ENCODE assay signal across 8 cellular contexts in genomic region chr6:41028618-41029486, GRCh38. TPM values are rescaled to one million over a fixed set of nuclear protein-coding genes. Genes with fewer than 3 reads are reported as not detected.
DNase-seq lines count a peak whose midpoint lies in the region; ATAC-seq, FAIRE-seq and TF ChIP-seq lines count a peak whose summit lies in the region.

No MANE protein-coding gene starts in this region.

- H3K4me2 ChIP-seq in endothelial cell of umbilical vein (ENCODE audit: insufficient read depth, low read length): peak overlapping the region; percentile 27
- peak overlapping the region; percentile 72 for H3K4me2 ChIP-seq in neural progenitor cell

- no peak for TF ChIP-seq POLR2A in endothelial cell of umbilical vein (IDR thresholded peaks at IDR 0.05; ENCODE audit: low read depth, low read length)

- H3K27me3 Mint-ChIP-seq in activated CD4-positive, alpha-beta T cell treated with anti-CD3 and anti-CD28 coated beads for 36 hours: no peaks in the 10 kb centered on the region
- no peaks in the 10 kb centered on the region for H3K27me3 Mint-ChIP-seq in neural progenitor cell (ENCODE audit: insufficient read depth, low read depth)

- H2AFZ ChIP-seq in endothelial cell of umbilical vein (ENCODE audit: low read depth, low read length) (peak overlapping the region; percentile 89), neural progenitor cell (replicated peaks) (peak overlapping the region; percentile 85)

- H3K79me2 ChIP-seq in endothelial cell of umbilical vein (ENCODE audit: control insufficient read depth, insufficient read depth, low read length): no peaks in the 10 kb centered on the region
- H3K79me2 ChIP-seq in neural progenitor cell (ENCODE audit: low read depth): no peaks in the 10 kb centered on the region

- POLR2A ChIA-PET in activated CD4-positive, alpha-beta T cell treated with anti-CD3 and anti-CD28 coated beads for 36 hours (lab: Charles Lee): interaction anchor here (0.6 to 1.2 kb wide), 4 partner anchors 9 to 471 kb away, joined by 3 to 5 read pairs (median 4); partner anchors contain the start of genes NFYA and OARD1
- POLR2A ChIA-PET in endothelial cell of umbilical vein (lab: Charles Lee): no interaction called here

- peaks cover 18% of the 10 kb centered on the region for H3F3A ChIP-seq in neural progenitor cell (ENCODE audit: low read depth)

- dilution Hi-C loops in endothelial cell of umbilical vein (cut with MboI; ENCODE audit: extremely low pct_ligation_motif_present, low sequenced_read_pairs): no loop called here

- H3K36me3 ChIP-seq in NT2/D1 (ENCODE audit: insufficient read depth, insufficient read length, low read length): peaks cover 17% of the 10 kb centered on the region
- no peaks in the 10 kb centered on the region for H3K36me3 ChIP-seq in endothelial cell of umbilical vein (ENCODE audit: control insufficient read depth in 2 of 2, extremely low read depth in 1 of 2, insufficient read depth in 2 of 2, low read length in 2 of 2)
- H3K36me3 ChIP-seq in neural progenitor cell: no peaks in the 10 kb centered on the region
- no peaks in the 10 kb centered on the region for H3K36me3 ChIP-seq in aorta (ENCODE audit: control insufficient read depth in 1 of 2, insufficient read depth in 2 of 2, low read length in 1 of 2)

- no peaks in the 10 kb centered on the region for H3K4me1 ChIP-seq in NT2/D1 (ENCODE audit: insufficient read depth, insufficient read length)
- peaks cover 6% of the 10 kb centered on the region for H3K4me1 ChIP-seq in endothelial cell of umbilical vein (ENCODE audit: control insufficient read depth, extremely low read depth, insufficient read depth, low read length)
- peaks cover 27% of the 10 kb centered on the region for H3K4me1 ChIP-seq in neural progenitor cell
- H3K4me1 ChIP-seq in aorta (ENCODE audit: control insufficient read depth in 1 of 2, insufficient read depth in 2 of 2, low read length in 2 of 2): no peaks in the 10 kb centered on the region

- H3K9me3 Mint-ChIP-seq in activated CD4-positive, alpha-beta T cell treated with anti-CD3 and anti-CD28 coated beads for 36 hours (ENCODE audit: low read depth): no peaks in the 10 kb centered on the region
- H3K9me3 Mint-ChIP-seq in neural progenitor cell: no peaks in the 10 kb centered on the region

- H3K27ac ChIP-seq in endothelial cell of umbilical vein (ENCODE audit: insufficient read depth, low read depth, low read length) (no peak overlapping the region), neural progenitor cell (no peak overlapping the region), aorta (ENCODE audit: low read depth in 1 of 2, low read length in 2 of 2) (no peak overlapping the region)

- BruUV-seq in endothelial cell of umbilical vein (replicated peaks; lab: Mats Ljungman, UMichigan): no TSS peak

- 57 to 62% methylated on average over 9 of the region's 9 CpGs for WGBS in aorta, 2 donors

- intact Hi-C loops in activated CD4-positive, alpha-beta T cell treated with anti-CD3 and anti-CD28 coated beads for 36 hours (cut with DNase I, micrococcal nuclease): loop anchor here in 1 of 2 experiments (1.0 to 5.0 kb wide), 5 partner anchors 23 to 701 kb away; no protein-coding TSS in a partner anchor
- intact Hi-C loops in endothelial cell of umbilical vein (cut with micrococcal nuclease): loop anchor here (1.0 to 5.0 kb wide), 8 partner anchors 23 to 1682 kb away; no protein-coding TSS in a partner anchor
- intact Hi-C loops in aorta (cut with DNase I): loop anchor here (1.0 to 5.0 kb wide), 4 partner anchors 23 to 1047 kb away; no protein-coding TSS in a partner anchor

- ATAC-seq in activated CD4-positive, alpha-beta T cell treated with anti-CD3 and anti-CD28 coated beads for 36 hours: peak; percentile 48
- ATAC-seq in HG02840 (IDR thresholded peaks at IDR 0.05; ENCODE audit: low FRiP score, unreplicated experiment) (no peak), aorta (ENCODE audit: low FRiP score) (no peak)

- H3K36me3 Mint-ChIP-seq in activated CD4-positive, alpha-beta T cell treated with anti-CD3 and anti-CD28 coated beads for 36 hours (ENCODE audit: low read depth): no peaks in the 10 kb centered on the region
- peaks cover 8% of the 10 kb centered on the region for H3K36me3 Mint-ChIP-seq in neural progenitor cell

- peak overlapping the region; percentile 73 for H3K4me3 Mint-ChIP-seq in activated CD4-positive, alpha-beta T cell treated with anti-CD3 and anti-CD28 coated beads for 36 hours
- peak overlapping the region; percentile 61 for H3K4me3 Mint-ChIP-seq in neural progenitor cell

- no peaks in the 10 kb centered on the region for H3K9me1 ChIP-seq in endothelial cell of umbilical vein (replicated peaks; ENCODE audit: control insufficient read depth, extremely low read depth, insufficient read depth, low read length)

- TF ChIP-seq CTCF in endothelial cell of umbilical vein (IDR thresholded peaks at IDR 0.05; ENCODE audit: extremely low read depth in 1 of 2, insufficient read depth in 1 of 2, low read depth in 1 of 2, low read length in 2 of 2) (no peak), neural progenitor cell (IDR thresholded peaks at IDR 0.05) (no peak)

- H3K9ac ChIP-seq in NT2/D1 (ENCODE audit: insufficient read length, low read depth): peak overlapping the region; percentile 97
- H3K9ac ChIP-seq in endothelial cell of umbilical vein (replicated peaks; ENCODE audit: extremely low read depth, insufficient read depth, low read length): no peak overlapping the region
- no peak overlapping the region for H3K9ac ChIP-seq in neural progenitor cell

- H3K4me3 ChIP-seq in NT2/D1 (ENCODE audit: insufficient read length, low read depth) (peak overlapping the region; percentile 75), endothelial cell of umbilical vein (replicated peaks in 1 of 3; ENCODE audit: insufficient read depth in 1 of 3, low read depth in 1 of 3, low read length in 3 of 3) (peak overlapping the region in 1 of 3 experiments; percentile 28), neural progenitor cell (peak overlapping the region; percentile 46), aorta (ENCODE audit: low read length in 2 of 2) (no peak overlapping the region)

- H3K27me3 ChIP-seq in NT2/D1 (ENCODE audit: insufficient read depth, insufficient read length): no peaks in the 10 kb centered on the region
- H3K27me3 ChIP-seq in endothelial cell of umbilical vein (ENCODE audit: control insufficient read depth in 2 of 2, insufficient read depth in 2 of 2, low read length in 2 of 2): peaks cover 0 to 4% of the 10 kb centered on the region in 2 experiments
- no peaks in the 10 kb centered on the region for H3K27me3 ChIP-seq in neural progenitor cell
- no peaks in the 10 kb centered on the region for H3K27me3 ChIP-seq in aorta (ENCODE audit: control insufficient read depth in 1 of 2, insufficient read depth in 2 of 2, low read length in 1 of 2)

- peaks cover 17% of the 10 kb centered on the region for H3K4me1 Mint-ChIP-seq in activated CD4-positive, alpha-beta T cell treated with anti-CD3 and anti-CD28 coated beads for 36 hours
- H3K4me1 Mint-ChIP-seq in neural progenitor cell: peaks cover 32% of the 10 kb centered on the region

- no peaks in the 10 kb centered on the region for H3K9me3 ChIP-seq in NT2/D1 (ENCODE audit: insufficient read depth, low read length)
- no peaks in the 10 kb centered on the region for H3K9me3 ChIP-seq in endothelial cell of umbilical vein (replicated peaks; ENCODE audit: control insufficient read depth, insufficient read depth, low read length)
- H3K9me3 ChIP-seq in neural progenitor cell (ENCODE audit: low read depth): no peaks in the 10 kb centered on the region
- H3K9me3 ChIP-seq in aorta (ENCODE audit: control insufficient read depth, low read length): no peaks in the 10 kb centered on the region

- DNase-seq in activated CD4-positive, alpha-beta T cell treated with anti-CD3 and anti-CD28 coated beads for 36 hours: no peak
- no peak for DNase-seq in activated CD4-positive, alpha-beta T cell treated with anti-CD3 and anti-CD28 coated beads, Interleukin-2, amount 50 U/mL, for 1 hour
- DNase-seq in NT2/D1 (ENCODE audit: low read depth, low spot score) (no peak), endothelial cell of umbilical vein (ENCODE audit: low read depth, low spot score) (no peak), neural progenitor cell (ENCODE audit: low spot score) (peak; percentile 32), mesenteric fat pad (ENCODE audit: low spot score) (no peak), aorta (no peak)

- CTCF ChIA-PET in activated CD4-positive, alpha-beta T cell treated with anti-CD3 and anti-CD28 coated beads for 36 hours (lab: Charles Lee): interaction anchor here (0.6 to 3.4 kb wide), 20 partner anchors 7 to 1681 kb away, joined by 3 to 27 read pairs (median 6); partner anchors contain the start of gene TSPO2
- CTCF ChIA-PET in endothelial cell of umbilical vein (lab: Charles Lee): interaction anchor here (0.6 to 4.0 kb wide), 38 partner anchors 8 to 1680 kb away, joined by 3 to 96 read pairs (median 5); partner anchors contain the start of genes APOBEC2, TSPO2 and UNC5CL

- peak; percentile 12 for FAIRE-seq in endothelial cell of umbilical vein (lab: Jason Lieb, UNC)

- peak overlapping the region; percentile 82 for H3K27ac Mint-ChIP-seq in activated CD4-positive, alpha-beta T cell treated with anti-CD3 and anti-CD28 coated beads for 36 hours
- peak overlapping the region; percentile 33 for H3K27ac Mint-ChIP-seq in neural progenitor cell

- no peaks in the 10 kb centered on the region for H4K20me1 ChIP-seq in endothelial cell of umbilical vein (replicated peaks; ENCODE audit: control insufficient read depth, extremely low read depth, insufficient read depth, low read length)
- H4K20me1 ChIP-seq in neural progenitor cell (ENCODE audit: low read depth): no peaks in the 10 kb centered on the region

RNA-seq across cellular contexts. Expression of gene UNC5CL, which starts 10.2 kb away (rescaled TPM):
- total RNA-seq in activated CD4-positive, alpha-beta T cell treated with anti-CD3 and anti-CD28 coated beads for 36 hours: 1 to 10 TPM; 1.8 to 1.9 TPM
- total RNA-seq in endothelial cell of umbilical vein: 0.20 and 0.32 TPM in 2 replicates
- polyA plus RNA-seq in endothelial cell of umbilical vein: 0.11 and 0.14 TPM in 2 replicates
- polyA plus RNA-seq in endothelial cell of umbilical vein (2011; cell fraction: cytosol; rRNA removed): 0.01 and 0.08 TPM in 2 replicates
- polyA plus RNA-seq in endothelial cell of umbilical vein (2011; cell fraction: nucleus; rRNA removed): 0.59 and 0.72 TPM in 2 replicates
- polyA plus RNA-seq in endothelial cell of umbilical vein (2012): 0.05 TPM in 1 of 2 replicates, not detected in the other
- polyA minus RNA-seq in endothelial cell of umbilical vein: not detected in 2 replicates
- polyA minus RNA-seq in endothelial cell of umbilical vein (2011; cell fraction: cytosol; rRNA and poly(A)+ RNA removed): not detected
- 0.19 and 0.24 TPM in 2 replicates for polyA minus RNA-seq in endothelial cell of umbilical vein (2011; cell fraction: nucleus; rRNA and poly(A)+ RNA removed)
- total RNA-seq in neural progenitor cell (ENCODE audit: low replicate concordance): 2.2 and 5.0 TPM in 2 replicates
- 0.48 TPM for total RNA-seq in mesenteric fat pad
- 1 to 10 TPM in 1 of 2 donors, under 1 TPM in 1; 0.75 to 1.4 TPM for total RNA-seq in aorta
- 1 to 10 TPM in 1 of 2 donors, under 1 TPM in 1; 0.72 to 1.3 TPM for polyA plus RNA-seq in aorta

RNA-seq across cellular contexts. Expression of gene TSPO2, which starts 13.4 kb away (rescaled TPM):
- not detected for total RNA-seq in activated CD4-positive, alpha-beta T cell treated with anti-CD3 and anti-CD28 coated beads for 36 hours
- total RNA-seq in endothelial cell of umbilical vein (not detected in 2 replicates), neural progenitor cell (ENCODE audit: low replicate concordance) (not detected in 2 replicates), mesenteric fat pad (not detected), aorta (not detected)
- polyA plus RNA-seq in endothelial cell of umbilical vein (not detected in 2 replicates), aorta (not detected)
- polyA plus RNA-seq in endothelial cell of umbilical vein (2011; cell fraction: cytosol; rRNA removed): not detected in 2 replicates
- polyA plus RNA-seq in endothelial cell of umbilical vein (2011; cell fraction: nucleus; rRNA removed): not detected in 2 replicates
- not detected in 2 replicates for polyA plus RNA-seq in endothelial cell of umbilical vein (2012)
- polyA minus RNA-seq in endothelial cell of umbilical vein: not detected in 2 replicates
- polyA minus RNA-seq in endothelial cell of umbilical vein (2011; cell fraction: cytosol; rRNA and poly(A)+ RNA removed): not detected
- polyA minus RNA-seq in endothelial cell of umbilical vein (2011; cell fraction: nucleus; rRNA and poly(A)+ RNA removed): not detected in 2 replicates

RNA-seq across cellular contexts. Expression of gene APOBEC2, which starts 24.1 kb away (rescaled TPM):
- total RNA-seq in activated CD4-positive, alpha-beta T cell treated with anti-CD3 and anti-CD28 coated beads for 36 hours: not detected
- total RNA-seq in endothelial cell of umbilical vein (not detected in 2 replicates), neural progenitor cell (ENCODE audit: low replicate concordance) (0.46 TPM in 1 of 2 replicates, not detected in the other), mesenteric fat pad (not detected), aorta (not detected)
- polyA plus RNA-seq in endothelial cell of umbilical vein (not detected in 2 replicates), aorta (not detected)
- polyA plus RNA-seq in endothelial cell of umbilical vein (2011; cell fraction: cytosol; rRNA removed): not detected in 2 replicates
- not detected in 2 replicates for polyA plus RNA-seq in endothelial cell of umbilical vein (2011; cell fraction: nucleus; rRNA removed)
- not detected in 2 replicates for polyA plus RNA-seq in endothelial cell of umbilical vein (2012)
- polyA minus RNA-seq in endothelial cell of umbilical vein: not detected in 2 replicates
- not detected for polyA minus RNA-seq in endothelial cell of umbilical vein (2011; cell fraction: cytosol; rRNA and poly(A)+ RNA removed)
- not detected in 2 replicates for polyA minus RNA-seq in endothelial cell of umbilical vein (2011; cell fraction: nucleus; rRNA and poly(A)+ RNA removed)

RNA-seq across cellular contexts. Expression of gene OARD1, which starts 43.3 kb away (rescaled TPM):
- 10 to 100 TPM; 35.3 to 45.1 TPM for total RNA-seq in activated CD4-positive, alpha-beta T cell treated with anti-CD3 and anti-CD28 coated beads for 36 hours
- 11.1 and 13.0 TPM in 2 replicates for total RNA-seq in endothelial cell of umbilical vein
- 3.5 and 5.2 TPM in 2 replicates for polyA plus RNA-seq in endothelial cell of umbilical vein
- polyA plus RNA-seq in endothelial cell of umbilical vein (2011; cell fraction: cytosol; rRNA removed): 5.1 and 5.5 TPM in 2 replicates
- polyA plus RNA-seq in endothelial cell of umbilical vein (2011; cell fraction: nucleus; rRNA removed): 3.7 and 5.2 TPM in 2 replicates
- polyA plus RNA-seq in endothelial cell of umbilical vein (2012): 11.9 and 14.2 TPM in 2 replicates
- polyA minus RNA-seq in endothelial cell of umbilical vein: 2.9 and 4.5 TPM in 2 replicates
- 6.7 TPM for polyA minus RNA-seq in endothelial cell of umbilical vein (2011; cell fraction: cytosol; rRNA and poly(A)+ RNA removed)
- polyA minus RNA-seq in endothelial cell of umbilical vein (2011; cell fraction: nucleus; rRNA and poly(A)+ RNA removed): 6.5 and 8.1 TPM in 2 replicates
- total RNA-seq in neural progenitor cell (ENCODE audit: low replicate concordance): 41.9 and 67.9 TPM in 2 replicates
- total RNA-seq in mesenteric fat pad: 12.2 TPM
- 10 to 100 TPM; 11.3 to 15.0 TPM for total RNA-seq in aorta
- polyA plus RNA-seq in aorta: 10 to 100 TPM; 21.7 to 38.1 TPM

RNA-seq across cellular contexts. Expression of gene NFYA, which starts 43.9 kb away (rescaled TPM):
- total RNA-seq in activated CD4-positive, alpha-beta T cell treated with anti-CD3 and anti-CD28 coated beads for 36 hours: 10 to 100 TPM; 31.5 to 38.2 TPM
- total RNA-seq in endothelial cell of umbilical vein: 29.0 and 30.9 TPM in 2 replicates
- 12.2 and 13.1 TPM in 2 replicates for polyA plus RNA-seq in endothelial cell of umbilical vein
- polyA plus RNA-seq in endothelial cell of umbilical vein (2011; cell fraction: cytosol; rRNA removed): 12.0 and 13.9 TPM in 2 replicates
- 22.6 and 23.4 TPM in 2 replicates for polyA plus RNA-seq in endothelial cell of umbilical vein (2011; cell fraction: nucleus; rRNA removed)
- polyA plus RNA-seq in endothelial cell of umbilical vein (2012): 26.5 and 36.0 TPM in 2 replicates
- 62.7 and 69.5 TPM in 2 replicates for polyA minus RNA-seq in endothelial cell of umbilical vein
- polyA minus RNA-seq in endothelial cell of umbilical vein (2011; cell fraction: cytosol; rRNA and poly(A)+ RNA removed): 11.5 TPM
- 15.5 and 23.9 TPM in 2 replicates for polyA minus RNA-seq in endothelial cell of umbilical vein (2011; cell fraction: nucleus; rRNA and poly(A)+ RNA removed)
- total RNA-seq in neural progenitor cell (ENCODE audit: low replicate concordance): 34.8 and 47.9 TPM in 2 replicates
- 17.5 TPM for total RNA-seq in mesenteric fat pad
- total RNA-seq in aorta: 10 to 100 TPM; 13.3 to 18.6 TPM
- 1 to 10 TPM; 5.6 to 6.7 TPM for polyA plus RNA-seq in aorta

Comparison
In these comparisons a context has a peak if more than half of its experiments do, and no peak if none do; other contexts are left out.
1. H3K4me3 ChIP-seq: peak in NT2/D1 (single experiment) and neural progenitor cell (single experiment); none in aorta (0 of 2).